Comparison of ENCODE assay signal across 7 cellular contexts in genomic region chr12:45235087-45236025, GRCh38. TPM values are rescaled to one million over a fixed set of nuclear protein-coding genes. Genes with fewer than 3 reads are reported as not detected.
A peak's percentile ranks its signal among the peaks of the same experiment; 100 is the strongest.
DNase-seq lines count a peak whose midpoint lies in the region; ATAC-seq and TF ChIP-seq lines count a peak whose summit lies in the region.

No MANE protein-coding gene starts in this region.

- H3K27ac ChIP-seq in GM23248 (peak overlapping the region; percentile 99), OCI-LY3 (ENCODE audit: low read length) (no peak overlapping the region), endodermal cell (ENCODE audit: low read depth, low read length) (peak overlapping the region; percentile 78)

- H4K20me1 ChIP-seq in GM23248 (ENCODE audit: insufficient read depth) (no peaks in the 10 kb centered on the region), OCI-LY3 (ENCODE audit: insufficient read depth, low read length) (peaks cover 18% of the 10 kb centered on the region; the same call in 1 of the 2 replicates)

- peaks cover 6% of the 10 kb centered on the region for H3K9me3 Mint-ChIP-seq in endodermal cell
- H3K9me3 Mint-ChIP-seq in naive thymus-derived CD8-positive, alpha-beta T cell, result peaks cover 0 to 5% (median 0%) of the 10 kb centered on the region in 9 donors

- H3K27ac Mint-ChIP-seq in endodermal cell, result peak overlapping the region; percentile 91
- H3K27ac Mint-ChIP-seq in naive thymus-derived CD8-positive, alpha-beta T cell, result peak overlapping the region in 6 of 10 donors; percentile 1 to 82 (median 30)

- H2AFZ ChIP-seq in GM23248 (no peak overlapping the region), OCI-LY3 (ENCODE audit: low read depth, low read length) (no peak overlapping the region)

- no peak for ATAC-seq in naive thymus-derived CD8-positive, alpha-beta T cell
- no peak for ATAC-seq in HG03342 (IDR thresholded peaks at IDR 0.05; ENCODE audit: unreplicated experiment)

- peaks cover 10% of the 10 kb centered on the region for H3K36me3 Mint-ChIP-seq in endodermal cell (ENCODE audit: low read depth)
- H3K36me3 Mint-ChIP-seq in naive thymus-derived CD8-positive, alpha-beta T cell, result peaks cover 0 to 4% (median 2%) of the 10 kb centered on the region in 3 donors

- H3K79me2 ChIP-seq in GM23248 (ENCODE audit: insufficient read depth) (peaks cover 62% of the 10 kb centered on the region), OCI-LY3 (ENCODE audit: low read length) (no peaks in the 10 kb centered on the region)

- H3K9ac ChIP-seq in GM23248 (peak overlapping the region; percentile 86), OCI-LY3 (ENCODE audit: low read length) (no peak overlapping the region), endodermal cell (ENCODE audit: extremely low read depth, low read length, poor library complexity, severe bottlenecking) (peak overlapping the region; percentile 16)

- H3K4me3 ChIP-seq in GM23248, result peak overlapping the region; percentile 56
- H3K4me3 ChIP-seq in OCI-LY3 (ENCODE audit: low read length), result no peak overlapping the region
- no peak overlapping the region for H3K4me3 ChIP-seq in endodermal cell (ENCODE audit: low read length)

- H3F3A ChIP-seq in GM23248 (ENCODE audit: insufficient read depth), result peaks cover 65% of the 10 kb centered on the region

- peak overlapping the region; percentile 83 for H3K4me2 ChIP-seq in GM23248 (ENCODE audit: unreplicated experiment)
- H3K4me2 ChIP-seq in OCI-LY3 (ENCODE audit: low read length), result peak overlapping the region; percentile 56; the same call in 1 of the 2 replicates

- 29 to 37% methylated on average over 4 of the region's 4 CpGs for WGBS in GM23248 (ENCODE audit: low coverage in 1 of 2, low lambda C conversion rate in 2 of 2, missing lambda C conversion rate in 2 of 2), 2 experiments
- 77 to 81% methylated on average over 2 to 4 of the region's 4 CpGs for WGBS in endodermal cell (ENCODE audit: insufficient coverage in 1 of 2, insufficient read length in 1 of 2), 2 experiments

- in situ Hi-C loops in GM23248 (cut with MboI), result no loop called here

- H3K4me1 Mint-ChIP-seq in endodermal cell, result peaks cover 45% of the 10 kb centered on the region
- peaks cover 14 to 49% (median 33%) of the 10 kb centered on the region in 4 donors for H3K4me1 Mint-ChIP-seq in naive thymus-derived CD8-positive, alpha-beta T cell

- no peaks in the 10 kb centered on the region for H3K27me3 Mint-ChIP-seq in endodermal cell (ENCODE audit: insufficient read depth)
- no peaks in the 10 kb centered on the region for H3K27me3 Mint-ChIP-seq in naive thymus-derived CD8-positive, alpha-beta T cell

- POLR2A ChIA-PET in naive thymus-derived CD8-positive, alpha-beta T cell (lab: Charles Lee), result no interaction called here

- DNase-seq in GM23248 (peak; percentile 71), endodermal cell (peak; percentile 90), NAMALWA (ENCODE audit: low spot score) (no peak), HuH-7.5 (ENCODE audit: low spot score) (no peak)
- DNase-seq in naive thymus-derived CD8-positive, alpha-beta T cell, result no peak

- TF ChIP-seq CTCF in OCI-LY3 (IDR thresholded peaks at IDR 0.05; ENCODE audit: low read depth, low read length) (no peak), endodermal cell (conservative IDR thresholded peaks at IDR 0.05) (no peak)

- H3K9me2 ChIP-seq in GM23248 (ENCODE audit: insufficient read depth), result no peaks in the 10 kb centered on the region

- no peaks in the 10 kb centered on the region for H3K27me3 ChIP-seq in GM23248 (replicated peaks; ENCODE audit: insufficient read depth)
- no peaks in the 10 kb centered on the region for H3K27me3 ChIP-seq in OCI-LY3 (ENCODE audit: low read depth, low read length)
- no peaks in the 10 kb centered on the region for H3K27me3 ChIP-seq in endodermal cell (ENCODE audit: control insufficient read depth, insufficient read depth, low read length, poor library complexity, severe bottlenecking)

- no peak overlapping the region for H3K4me3 Mint-ChIP-seq in endodermal cell
- H3K4me3 Mint-ChIP-seq in naive thymus-derived CD8-positive, alpha-beta T cell, result peak overlapping the region in 1 of 10 donors; percentile 3

- H3K36me3 ChIP-seq in GM23248 (ENCODE audit: low read depth), result no peaks in the 10 kb centered on the region
- no peaks in the 10 kb centered on the region for H3K36me3 ChIP-seq in OCI-LY3 (replicated peaks; ENCODE audit: low read depth, low read length)
- H3K36me3 ChIP-seq in endodermal cell (ENCODE audit: control insufficient read depth, insufficient read depth, low read length), result peaks cover 5% of the 10 kb centered on the region

- H3K4me1 ChIP-seq in GM23248 (ENCODE audit: insufficient read depth), result peaks cover 52% of the 10 kb centered on the region
- H3K4me1 ChIP-seq in OCI-LY3 (ENCODE audit: low read length), result peaks cover 37% of the 10 kb centered on the region
- H3K4me1 ChIP-seq in endodermal cell (ENCODE audit: control insufficient read depth, insufficient read depth, low read length), result peaks cover 14% of the 10 kb centered on the region

- H3K9me3 ChIP-seq in GM23248 (ENCODE audit: low read depth), result no peaks in the 10 kb centered on the region
- no peaks in the 10 kb centered on the region for H3K9me3 ChIP-seq in OCI-LY3 (ENCODE audit: insufficient read depth, low read length)
- H3K9me3 ChIP-seq in endodermal cell (ENCODE audit: control insufficient read depth, low read length), result no peaks in the 10 kb centered on the region

RNA-seq across cellular contexts. Expression of gene ANO6, which starts 19.5 kb away (rescaled TPM):
- 65.4 and 75.4 TPM in 2 replicates for total RNA-seq in GM23248 (2014; rRNA removed; shearing (Covaris generic))
- 48.4 and 50.1 TPM in 2 replicates for polyA plus RNA-seq in GM23248 (2016; fragmentation: Nextera tagmentation; extraction: Ambion mirVana)
- 10 to 100 TPM; 53.5 to 55.2 TPM for total RNA-seq in endodermal cell
- polyA plus RNA-seq in endodermal cell (2013, experiment 1 of 2), result 30.0 TPM
- 29.1 TPM for polyA plus RNA-seq in endodermal cell (2013, experiment 2 of 2)
- total RNA-seq in naive thymus-derived CD8-positive, alpha-beta T cell, result 10 to 100 TPM; 17.1 to 17.5 TPM
- polyA plus RNA-seq in naive thymus-derived CD8-positive, alpha-beta T cell, result 10 to 100 TPM; 13.4 to 18.6 (median 18.0) TPM

Comparison
In these comparisons a context has a peak if more than half of its experiments do, and no peak if none do; other contexts are left out.
1. DNase-seq: peak in GM23248 (single experiment) and endodermal cell (single experiment); none in naive thymus-derived CD8-positive, alpha-beta T cell (0 of 10), NAMALWA (single experiment) and HuH-7.5 (single experiment).